ENCODE assay signal across 1 cellular context in genomic region chr19:38676023-38676877, GRCh38.
A peak's percentile ranks its signal among the peaks of the same experiment; 100 is the strongest.
TF ChIP-seq lines count a peak whose summit lies in the region.

No MANE protein-coding gene starts in this region.

TF ChIP-seq in K562, 482 proteins besides CTCF, POLR2A, EP300 and RAD21 (continued from another document and continues in another):
- no peak for TF ChIP-seq PRPF4 (IDR thresholded peaks at IDR 0.05; ENCODE audit: insufficient read depth, low read depth, low read length, poor library complexity, severe bottlenecking)
- TF ChIP-seq HMG20A (CRISPR knock-in tag; conservative IDR thresholded peaks at IDR 0.05), result no peak
- TF ChIP-seq NRF1 (conservative IDR thresholded peaks at IDR 0.05 in 1 of 2, IDR thresholded peaks at IDR 0.05 in 1 of 2), result peak; percentile 67 to 69
- no peak for TF ChIP-seq ZNF668 (CRISPR knock-in tag; IDR thresholded peaks at IDR 0.05)
- TF ChIP-seq REST (CRISPR knock-in tag; IDR thresholded peaks at IDR 0.05; ENCODE audit: low read depth), result no peak
- peak; percentile 65 for TF ChIP-seq NEUROD1 (IDR thresholded peaks at IDR 0.05; ENCODE audit: borderline replicate concordance, low read depth, low read length, partially characterized antibody)
- peak; percentile 89 for TF ChIP-seq ZBTB2 (IDR thresholded peaks at IDR 0.05)
- TF ChIP-seq CHD1 (IDR thresholded peaks at IDR 0.05; ENCODE audit: low read length), result peak; percentile 51
- no peak for TF ChIP-seq ZNF280A (IDR thresholded peaks at IDR 0.05; ENCODE audit: low read depth, partially characterized antibody)
- no peak for TF ChIP-seq GTF2A2 (tag; IDR thresholded peaks at IDR 0.05)
- no peak for TF ChIP-seq U2AF1 (optimal IDR thresholded peaks at IDR 0.05; ENCODE audit: low read depth, low read length)
- peak; percentile 99 for TF ChIP-seq KDM1A (IDR thresholded peaks at IDR 0.05)
- no peak for TF ChIP-seq RBM14 (IDR thresholded peaks at IDR 0.05; ENCODE audit: borderline replicate concordance, insufficient read depth, low read depth, low read length)
- no peak for TF ChIP-seq ZNF431 (CRISPR knock-in tag; IDR thresholded peaks at IDR 0.05)
- TF ChIP-seq SRSF1 (IDR thresholded peaks at IDR 0.05; ENCODE audit: low read depth, low read length), result no peak
- no peak for TF ChIP-seq GMEB1 (CRISPR knock-in tag; IDR thresholded peaks at IDR 0.05)
- no peak for TF ChIP-seq ZBTB8A (IDR thresholded peaks at IDR 0.05; ENCODE audit: partially characterized antibody)
- no peak for TF ChIP-seq ZC3H11A (IDR thresholded peaks at IDR 0.05; ENCODE audit: low read depth, low read length)
- peak; percentile 67 for TF ChIP-seq GABPB1 (CRISPR knock-in tag; IDR thresholded peaks at IDR 0.05)
- no peak for TF ChIP-seq TCF7L2 (IDR thresholded peaks at IDR 0.05; ENCODE audit: low read depth, low read length)
- no peak for TF ChIP-seq ZNF354B (CRISPR knock-in tag; IDR thresholded peaks at IDR 0.05)
- TF ChIP-seq ARNT (IDR thresholded peaks at IDR 0.05), result peak; percentile 97
- no peak for TF ChIP-seq NR1H2 (CRISPR knock-in tag; IDR thresholded peaks at IDR 0.05)
- TF ChIP-seq HNRNPLL (IDR thresholded peaks at IDR 0.05; ENCODE audit: low read depth, low read length, poor library complexity, severe bottlenecking), result no peak
- peak; percentile 59; the same call in 1 of the 2 replicates for TF ChIP-seq CREB1 (IDR thresholded peaks at IDR 0.05)
- TF ChIP-seq CREB1 (CRISPR knock-in tag; IDR thresholded peaks at IDR 0.05), result no peak; the same call in 1 of the 2 replicates
- TF ChIP-seq KLF16 (IDR thresholded peaks at IDR 0.05), result peak; percentile 95
- TF ChIP-seq PHF21A (IDR thresholded peaks at IDR 0.05; ENCODE audit: borderline replicate concordance, low read depth), result peak; percentile 91; the same call in 1 of the 2 replicates
- no peak for TF ChIP-seq RFX5 (IDR thresholded peaks at IDR 0.05; ENCODE audit: low read depth, low read length)
- no peak for TF ChIP-seq NFE2L1 (tag; IDR thresholded peaks at IDR 0.05; ENCODE audit: borderline replicate concordance, low read depth)
- peak; percentile 89 for TF ChIP-seq PHB2 (IDR thresholded peaks at IDR 0.05; ENCODE audit: low read depth)
- TF ChIP-seq ZNF282 (CRISPR knock-in tag; IDR thresholded peaks at IDR 0.05), result no peak
- TF ChIP-seq ZNF274 (IDR thresholded peaks at IDR 0.05; ENCODE audit: borderline replicate concordance, low read depth, low read length), result no peak
- TF ChIP-seq CREB5 (CRISPR knock-in tag; IDR thresholded peaks at IDR 0.05), result no peak
- TF ChIP-seq ZKSCAN8 (CRISPR knock-in tag; IDR thresholded peaks at IDR 0.05), result peak; percentile 90
- TF ChIP-seq KDM4B (IDR thresholded peaks at IDR 0.05; ENCODE audit: borderline replicate concordance in 2 of 2, low read depth in 1 of 2), result peak in 1 of 2 experiments; percentile 25; a peak in 1 of 4 replicates
- TF ChIP-seq HLTF (IDR thresholded peaks at IDR 0.05), result peak; percentile 90
- TF ChIP-seq FOXA3 (CRISPR knock-in tag; conservative IDR thresholded peaks at IDR 0.05 in 1 of 2, IDR thresholded peaks at IDR 0.05 in 1 of 2), result peak; percentile 69 to 81; a peak in 3 of 4 replicates
- no peak for TF ChIP-seq TSHZ1 (CRISPR knock-in tag; IDR thresholded peaks at IDR 0.05)
- peak; percentile 77 for TF ChIP-seq C11orf30 (IDR thresholded peaks at IDR 0.05; ENCODE audit: low read depth)
- no peak for TF ChIP-seq NELFE (IDR thresholded peaks at IDR 0.05; ENCODE audit: insufficient read depth, insufficient read length)
- no peak for TF ChIP-seq HEY1 (CRISPR knock-in tag; IDR thresholded peaks at IDR 0.05; ENCODE audit: borderline replicate concordance)
- TF ChIP-seq MECOM (CRISPR knock-in tag; IDR thresholded peaks at IDR 0.05), result peak; percentile 99
- no peak for TF ChIP-seq ATF4 (CRISPR knock-in tag; IDR thresholded peaks at IDR 0.05)
- no peak for TF ChIP-seq PBX2 (CRISPR knock-in tag; IDR thresholded peaks at IDR 0.05; ENCODE audit: low read depth)
- TF ChIP-seq PBX2 (tag; conservative IDR thresholded peaks at IDR 0.05; ENCODE audit: low read depth), result no peak
- TF ChIP-seq MED1 (CRISPR knock-in tag; IDR thresholded peaks at IDR 0.05; ENCODE audit: borderline replicate concordance), result no peak
- 0 out of 2 replicates have a peak, but pooled peaks have one; percentile 15 for TF ChIP-seq MXI1 (IDR thresholded peaks at IDR 0.05; ENCODE audit: low read depth, low read length)
